Comparison of ENCODE assay signal across 28 cellular contexts in the genomic region with DNA sequence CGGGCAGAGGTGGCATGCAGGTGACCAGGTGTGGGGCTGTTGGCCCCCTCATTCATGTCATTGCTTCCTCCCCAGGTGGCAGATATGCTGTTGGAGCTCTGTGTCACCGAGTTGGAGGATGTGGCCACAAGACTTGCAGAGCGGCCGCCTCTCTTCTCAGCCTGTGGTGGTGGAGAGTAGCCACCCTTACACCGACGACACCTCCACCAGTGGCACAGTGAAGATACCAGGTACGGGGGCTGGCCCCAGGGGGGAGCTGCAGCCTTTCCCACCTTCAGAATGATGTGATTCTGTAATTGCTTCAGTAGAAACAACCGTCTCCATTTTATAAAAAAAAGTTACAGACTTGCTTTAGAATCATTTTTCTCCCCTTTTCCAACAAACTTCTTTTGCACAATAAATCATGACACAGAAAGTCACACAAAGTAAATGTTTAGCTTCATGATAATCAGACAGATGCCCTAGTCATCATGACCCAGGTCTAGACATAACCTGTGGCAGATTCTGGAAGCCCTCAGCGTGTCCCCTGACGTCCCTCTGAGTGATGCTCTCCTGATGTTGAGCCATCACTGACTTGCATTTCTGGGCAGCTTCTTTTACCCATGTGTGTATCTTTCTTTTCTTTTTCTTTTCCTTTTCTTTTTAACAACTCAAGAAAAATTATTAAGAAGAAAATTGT.
A peak's percentile ranks its signal among the peaks of the same experiment; 100 is the strongest.
DNase-seq lines count a peak whose midpoint lies in the region; ATAC-seq, FAIRE-seq and TF ChIP-seq lines count a peak whose summit lies in the region.
"Had no signal": no experiment of that assay in that cellular context is flagged by ENCODE, and none has a peak within 500 bp of the region (broad histone marks: within the 10 kb centered on the region; RNA-seq: fewer than 3 reads in every experiment).

No MANE protein-coding gene starts in this region.

- no peak for FAIRE-seq in kidney (lab: Jason Lieb, UNC)
- FAIRE-seq: A204.1, urothelium cell line had no signal

- ATAC-seq in HG03196 (IDR thresholded peaks at IDR 0.05; ENCODE audit: unreplicated experiment): no peak
- ATAC-seq: stimulated activated naive B cell treated with anti-CD40 and anti-IgM and Interleukin-4, amounts not matched to agents 10 μg/mL and 1 μg/mL and 100 μg/mL, for 72 hours had no signal

- no peak overlapping the region for H4K8ac ChIP-seq in neuronal stem cell (ENCODE audit: low read depth, low read length)

- H3K27ac ChIP-seq in neuronal stem cell (replicated peaks; ENCODE audit: low read length) (no peak overlapping the region), Peyer's patch (no peak overlapping the region), kidney (ENCODE audit: low read depth in 2 of 2, low read length in 2 of 2) (no peak overlapping the region)
- H3K27ac ChIP-seq: ascending aorta, dorsolateral prefrontal cortex, heart left ventricle, right atrium auricular region, suprapubic skin had no signal

- H3K18ac ChIP-seq in neuronal stem cell (ENCODE audit: low read length): no peak overlapping the region

- H2AFZ ChIP-seq in neuronal stem cell (ENCODE audit: low read length): peak overlapping the region; percentile 66

- peak overlapping the region; percentile 78 for H3K27ac Mint-ChIP-seq in activated T-cell treated with anti-CD3 and anti-CD28 coated beads, Interleukin-2, amount 50 U/mL, for 24 hours
- peak overlapping the region; percentile 50 for H3K27ac Mint-ChIP-seq in chondrocyte (ENCODE audit: unreplicated experiment)
- H3K27ac Mint-ChIP-seq: activated naive CD4-positive, alpha-beta T cell treated with anti-CD3 and anti-CD28 coated beads, Interleukin-2, amount 10 ng/mL, durations not matched to agents 7 days and 5 days; memory B cell; stimulated activated naive B cell treated with anti-CD40 and anti-IgM and Interleukin-4, amounts not matched to agents 10 μg/mL and 1 μg/mL and 100 μg/mL, for 72 hours had no signal

- H3K14ac ChIP-seq in neuronal stem cell (ENCODE audit: low read length): no peak overlapping the region

- H2BK15ac ChIP-seq in neuronal stem cell (ENCODE audit: low read length): no peak overlapping the region

- H3K27me3 ChIP-seq in neuronal stem cell (ENCODE audit: control insufficient read depth in 3 of 3, insufficient read depth in 3 of 3, low read depth in 1 of 3, low read length in 3 of 3) (no peaks in the 10 kb centered on the region), Peyer's patch (no peaks in the 10 kb centered on the region)
- H3K27me3 ChIP-seq: ascending aorta, dorsolateral prefrontal cortex, heart left ventricle, right atrium auricular region, suprapubic skin had no signal

- peaks cover 49% of the 10 kb centered on the region for H3K4me1 Mint-ChIP-seq in activated T-cell treated with anti-CD3 and anti-CD28 coated beads, Interleukin-2, amount 50 U/mL, for 24 hours (ENCODE audit: low read depth)
- H3K4me1 Mint-ChIP-seq in chondrocyte (ENCODE audit: low read depth): peaks cover 20% of the 10 kb centered on the region

- H3K4me2 ChIP-seq in neuronal stem cell (ENCODE audit: insufficient read depth, low read length, poor library complexity, severe bottlenecking): no peak overlapping the region

- no peak overlapping the region for H2AK5ac ChIP-seq in neuronal stem cell (ENCODE audit: low read depth, low read length)

- intact Hi-C loops in kidney (cut with DNase I): no loop called here

- H2BK5ac ChIP-seq in neuronal stem cell (ENCODE audit: low read length): no peak overlapping the region

- TF ChIP-seq POLR2A in Peyer's patch (IDR thresholded peaks at IDR 0.05): no peak

- H3K9me3 ChIP-seq in neuronal stem cell (replicated peaks in 1 of 2; ENCODE audit: control insufficient read depth in 2 of 2, insufficient read depth in 1 of 2, low read depth in 1 of 2, low read length in 2 of 2) (no peaks in the 10 kb centered on the region), Peyer's patch (no peaks in the 10 kb centered on the region), kidney (ENCODE audit: control insufficient read depth in 1 of 2, low read length in 2 of 2) (no peaks in the 10 kb centered on the region)
- H3K9me3 ChIP-seq: ascending aorta, heart left ventricle, right atrium auricular region, suprapubic skin had no signal

- no peak overlapping the region for H3K23ac ChIP-seq in neuronal stem cell (ENCODE audit: low read depth, low read length, poor library complexity)

- no peak overlapping the region for H2BK120ac ChIP-seq in neuronal stem cell (ENCODE audit: low read depth, low read length)

- H3K4me3 ChIP-seq in neuronal stem cell (ENCODE audit: low read length in 2 of 2) (no peak overlapping the region), Peyer's patch (no peak overlapping the region), kidney (ENCODE audit: low read length in 2 of 2) (no peak overlapping the region)
- H3K4me3 ChIP-seq: ascending aorta, dorsolateral prefrontal cortex, heart left ventricle, right atrium auricular region, suprapubic skin had no signal

- H3K4me3 Mint-ChIP-seq in activated T-cell treated with anti-CD3 and anti-CD28 coated beads, Interleukin-2, amount 50 U/mL, for 24 hours: no peak overlapping the region
- no peak overlapping the region for H3K4me3 Mint-ChIP-seq in chondrocyte (ENCODE audit: unreplicated experiment)
- H3K4me3 Mint-ChIP-seq: activated naive CD4-positive, alpha-beta T cell treated with anti-CD3 and anti-CD28 coated beads, Interleukin-2, amount 10 ng/mL, durations not matched to agents 7 days and 5 days; memory B cell; stimulated activated naive B cell treated with anti-CD40 and anti-IgM and Interleukin-4, amounts not matched to agents 10 μg/mL and 1 μg/mL and 100 μg/mL, for 72 hours had no signal

- no peak overlapping the region for H2BK12ac ChIP-seq in neuronal stem cell (ENCODE audit: low read length)

- H3K4me1 ChIP-seq in neuronal stem cell (ENCODE audit: control insufficient read depth in 2 of 2, insufficient read depth in 1 of 2, low read depth in 1 of 2, low read length in 2 of 2) (no peaks in the 10 kb centered on the region), Peyer's patch (no peaks in the 10 kb centered on the region), kidney (ENCODE audit: control insufficient read depth in 1 of 2, insufficient read depth in 1 of 2, low read depth in 1 of 2, low read length in 2 of 2) (no peaks in the 10 kb centered on the region)
- H3K4me1 ChIP-seq: ascending aorta, heart left ventricle, right atrium auricular region, suprapubic skin had no signal

- H3K36me3 ChIP-seq in neuronal stem cell (replicated peaks in 1 of 2; ENCODE audit: control insufficient read depth in 2 of 2, insufficient read depth in 2 of 2, low read length in 2 of 2) (peaks cover 0 to 1% of the 10 kb centered on the region in 2 donors), Peyer's patch (no peaks in the 10 kb centered on the region), kidney (ENCODE audit: control insufficient read depth in 1 of 2, insufficient read depth in 2 of 2, low read length in 2 of 2) (no peaks in the 10 kb centered on the region)
- H3K36me3 ChIP-seq: ascending aorta, heart left ventricle, right atrium auricular region, suprapubic skin had no signal

- DNase-seq in activated T-cell treated with anti-CD3 and anti-CD28 coated beads, Interleukin-2, amount 50 U/mL, for 24 hours: no peak
- DNase-seq in activated T-cell treated with anti-CD3 and anti-CD28 coated beads, Interleukin-2, amount 50 U/mL, for 1 hour: no peak
- DNase-seq in RPMI7951 (ENCODE audit: low read depth): peak; percentile 10
- no peak for DNase-seq in chondrocyte (ENCODE audit: low spot score)
- DNase-seq in neuronal stem cell (ENCODE audit: low spot score): no peak
- no peak for DNase-seq in Peyer's patch
- DNase-seq in kidney: no peak
- DNase-seq: activated CD4-positive, alpha-beta T cell treated with anti-CD3 and anti-CD28 coated beads, Interleukin-2, amount 50 U/mL, for 4 hours; activated CD4-positive, CD25-positive, alpha-beta regulatory T cell; activated naive CD4-positive, alpha-beta T cell treated with anti-CD3 and anti-CD28 coated beads, Interleukin-2, amount 10 ng/mL, durations not matched to agents 7 days and 5 days; central memory CD4-positive, alpha-beta T cell; dorsolateral prefrontal cortex; GOT3; heart left ventricle; left cardiac atrium; NCI-H1092 treated with DMSO at 0.1 percent for 48 hours; NCI-H1930; NCI-H2227 treated with DMSO at 0.1 percent for 48 hours; stimulated activated CD4-positive, alpha-beta T cell treated with anti-CD3 and anti-CD28 coated beads, Interleukin-4, amount 100 ng/mL, for 1 hour; stimulated activated naive B cell treated with anti-CD40 and anti-IgM and Interleukin-4, amounts not matched to agents 10 μg/mL and 1 μg/mL and 100 μg/mL, for 72 hours; T-helper 9 cell had no signal

- H3K4ac ChIP-seq in neuronal stem cell (ENCODE audit: low read length): no peak overlapping the region

- H3K36me3 Mint-ChIP-seq in activated T-cell treated with anti-CD3 and anti-CD28 coated beads, Interleukin-2, amount 50 U/mL, for 24 hours (ENCODE audit: low read depth): peaks cover 72% of the 10 kb centered on the region
- H3K36me3 Mint-ChIP-seq in chondrocyte (ENCODE audit: low read depth): peaks cover 2% of the 10 kb centered on the region
- H3K36me3 Mint-ChIP-seq: activated naive CD4-positive, alpha-beta T cell treated with anti-CD3 and anti-CD28 coated beads, Interleukin-2, amount 10 ng/mL, durations not matched to agents 7 days and 5 days had no signal

- TF ChIP-seq CTCF in chondrocyte (IDR thresholded peaks at IDR 0.05) (no peak), Peyer's patch (IDR thresholded peaks at IDR 0.05) (no peak), kidney (IDR thresholded peaks at IDR 0.05; ENCODE audit: borderline replicate concordance, extremely low read depth, insufficient read depth) (no peak)

- no peaks in the 10 kb centered on the region for H3K27me3 Mint-ChIP-seq in activated T-cell treated with anti-CD3 and anti-CD28 coated beads, Interleukin-2, amount 50 U/mL, for 24 hours
- no peaks in the 10 kb centered on the region for H3K27me3 Mint-ChIP-seq in chondrocyte (ENCODE audit: low read depth)

- WGBS in neuronal stem cell (ENCODE audit: extremely low coverage in 2 of 2, insufficient read length in 2 of 2, insufficient replicate concordance in 1 of 2), 2 donors: no CpG with 5 or more reads among the region's 10 CpGs

- no peak overlapping the region for H4K91ac ChIP-seq in neuronal stem cell (ENCODE audit: low read depth, low read length, poor library complexity)

- no peaks in the 10 kb centered on the region for H3K79me1 ChIP-seq in neuronal stem cell (ENCODE audit: low read depth, low read length)

- no peak overlapping the region for H3K9ac ChIP-seq in neuronal stem cell (ENCODE audit: low read depth, low read length, poor library complexity)
- H3K9ac ChIP-seq in kidney (ENCODE audit: low read length in 2 of 2): no peak overlapping the region

- no peaks in the 10 kb centered on the region for H3K9me3 Mint-ChIP-seq in activated T-cell treated with anti-CD3 and anti-CD28 coated beads, Interleukin-2, amount 50 U/mL, for 24 hours
- no peaks in the 10 kb centered on the region for H3K9me3 Mint-ChIP-seq in chondrocyte (ENCODE audit: low read depth)
- H3K9me3 Mint-ChIP-seq: activated naive CD4-positive, alpha-beta T cell treated with anti-CD3 and anti-CD28 coated beads, Interleukin-2, amount 10 ng/mL, durations not matched to agents 7 days and 5 days; memory B cell; stimulated activated naive B cell treated with anti-CD40 and anti-IgM and Interleukin-4, amounts not matched to agents 10 μg/mL and 1 μg/mL and 100 μg/mL, for 72 hours had no signal
